27 cellular contexts compared by ENCODE assay signal in the genomic region with DNA sequence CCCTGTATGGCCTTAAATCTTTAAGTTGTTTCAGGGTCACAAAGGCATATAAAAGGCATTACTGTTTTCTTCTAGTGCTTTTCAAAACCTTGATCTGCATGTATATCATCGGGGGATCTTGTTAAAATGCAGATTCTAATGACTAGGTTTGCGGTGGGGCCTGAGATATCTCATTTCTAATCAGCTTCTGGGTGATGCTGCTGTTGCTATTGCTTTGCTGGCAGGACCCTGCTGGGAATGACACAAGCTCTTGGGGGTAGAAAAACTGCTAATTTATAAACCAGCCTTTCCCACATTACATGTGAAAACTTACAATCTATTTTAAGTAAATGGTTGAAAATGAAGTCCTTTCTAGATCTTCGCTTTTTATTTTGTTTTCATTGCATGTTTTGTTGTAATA.
"Had no signal": no experiment of that assay in that cellular context is flagged by ENCODE, and none has a peak within 500 bp of the region (broad histone marks: within the 10 kb centered on the region; RNA-seq: fewer than 3 reads in every experiment).

No MANE protein-coding gene starts in this region.

- H3K4me1 Mint-ChIP-seq: activated CD4-positive, alpha-beta T cell treated with anti-CD3 and anti-CD28 coated beads, Interleukin-2, amount 10 ng/mL, durations not matched to agents 24 days and 14 days; activated naive CD4-positive, alpha-beta T cell treated with anti-CD3 and anti-CD28 coated beads, Interleukin-2, amount 10 ng/mL, durations not matched to agents 7 days and 5 days; activated naive CD8-positive, alpha-beta T cell treated with anti-CD3 and anti-CD28 coated beads, Interleukin-2, amount 10 ng/mL, durations not matched to agents 7 days and 5 days; naive B cell; stimulated activated memory B cell treated with anti-CD40 and anti-IgM and Interleukin-4, amounts not matched to agents 10 μg/mL and 1 μg/mL and 100 μg/mL, for 72 hours; stimulated activated naive CD8-positive, alpha-beta T cell treated with anti-CD3 and anti-CD28 coated beads, Interleukin-15, amount 100 ng/mL, for 72 hours; T-helper 17 cell had no signal

- H3K27me3 ChIP-seq: ascending aorta, brain microvascular endothelial cell, esophagus muscularis mucosa, foreskin keratinocyte, left lung, right lobe of liver, uterus had no signal

- H3K36me3 Mint-ChIP-seq: activated CD4-positive, alpha-beta memory T cell treated with anti-CD3 and anti-CD28 coated beads for 36 hours; activated naive CD4-positive, alpha-beta T cell treated with anti-CD3 and anti-CD28 coated beads, Interleukin-2, amount 10 ng/mL, durations not matched to agents 7 days and 5 days; activated naive CD8-positive, alpha-beta T cell treated with anti-CD3 and anti-CD28 coated beads, Interleukin-2, amount 10 ng/mL, durations not matched to agents 7 days and 5 days; naive B cell; stimulated activated memory B cell treated with anti-CD40 and anti-IgM and Interleukin-4, amounts not matched to agents 10 μg/mL and 1 μg/mL and 100 μg/mL, for 72 hours; type B pancreatic cell had no signal

- H3K4me3 ChIP-seq: ascending aorta, coronary artery, esophagus muscularis mucosa, left lung, lung, right lobe of liver, uterus had no signal

- H3K4me1 ChIP-seq: ascending aorta, esophagus muscularis mucosa, foreskin keratinocyte, left lung, right lobe of liver, uterus had no signal

- DNase-seq: activated CD4-positive, alpha-beta memory T cell treated with anti-CD3 and anti-CD28 coated beads for 36 hours; activated CD4-positive, alpha-beta T cell treated with anti-CD3 and anti-CD28 coated beads, Interleukin-2, amount 10 ng/mL, durations not matched to agents 24 days and 14 days; activated CD4-positive, CD25-positive, alpha-beta regulatory T cell treated with anti-CD3 and anti-CD28 coated beads, Interleukin-2, amount 50 U/mL, for 72 hours; activated CD8-positive, alpha-beta memory T cell treated with anti-CD3 and anti-CD28 coated beads, Interleukin-2, amount 50 U/mL, for 4 hours; activated gamma-delta T cell; activated naive CD4-positive, alpha-beta T cell treated with anti-CD3 and anti-CD28 coated beads, Interleukin-2, amount 10 ng/mL, durations not matched to agents 7 days and 5 days; activated naive CD8-positive, alpha-beta T cell treated with anti-CD3 and anti-CD28 coated beads, Interleukin-2, amount 10 ng/mL, durations not matched to agents 7 days and 5 days; activated T-cell treated with anti-CD3 and anti-CD28 coated beads, Interleukin-2, amount 50 U/mL, for 24 hours; brain microvascular endothelial cell; foreskin keratinocyte; kidney glomerular epithelial cell; left lung; naive B cell; right lobe of liver; stimulated activated CD4-positive, alpha-beta T cell treated with anti-CD3 and anti-CD28 coated beads, Interleukin-4, amount 100 ng/mL, for 4 hours; stimulated activated CD8-positive, alpha-beta memory T cell treated with anti-CD3 and anti-CD28 coated beads, Interleukin-4, amount 100 ng/mL, for 48 hours; stimulated activated naive CD8-positive, alpha-beta T cell treated with anti-CD3 and anti-CD28 coated beads, Interleukin-15, amount 100 ng/mL, for 72 hours; substantia nigra; T-helper 17 cell; uterus had no signal

- H3K9me3 ChIP-seq: ascending aorta, esophagus muscularis mucosa, right lobe of liver, uterus had no signal

- H3K9me3 Mint-ChIP-seq: activated T-cell treated with anti-CD3 and anti-CD28 coated beads, Interleukin-2, amount 50 U/mL, for 24 hours; stimulated activated memory B cell treated with anti-CD40 and anti-IgM and Interleukin-4, amounts not matched to agents 10 μg/mL and 1 μg/mL and 100 μg/mL, for 72 hours; type B pancreatic cell had no signal

- H3K27ac Mint-ChIP-seq: activated CD4-positive, alpha-beta memory T cell treated with anti-CD3 and anti-CD28 coated beads for 36 hours; activated CD4-positive, alpha-beta T cell treated with anti-CD3 and anti-CD28 coated beads, Interleukin-2, amount 10 ng/mL, durations not matched to agents 24 days and 14 days; activated naive CD4-positive, alpha-beta T cell treated with anti-CD3 and anti-CD28 coated beads, Interleukin-2, amount 10 ng/mL, durations not matched to agents 7 days and 5 days; activated naive CD8-positive, alpha-beta T cell treated with anti-CD3 and anti-CD28 coated beads, Interleukin-2, amount 10 ng/mL, durations not matched to agents 7 days and 5 days; activated T-cell treated with anti-CD3 and anti-CD28 coated beads, Interleukin-2, amount 50 U/mL, for 24 hours; stimulated activated memory B cell treated with anti-CD40 and anti-IgM and Interleukin-4, amounts not matched to agents 10 μg/mL and 1 μg/mL and 100 μg/mL, for 72 hours; stimulated activated naive CD8-positive, alpha-beta T cell treated with anti-CD3 and anti-CD28 coated beads, Interleukin-15, amount 100 ng/mL, for 72 hours; T-helper 17 cell had no signal

- H3K4me3 Mint-ChIP-seq: activated CD4-positive, alpha-beta memory T cell treated with anti-CD3 and anti-CD28 coated beads for 36 hours; activated CD4-positive, alpha-beta T cell treated with anti-CD3 and anti-CD28 coated beads, Interleukin-2, amount 10 ng/mL, durations not matched to agents 24 days and 14 days; activated naive CD4-positive, alpha-beta T cell treated with anti-CD3 and anti-CD28 coated beads, Interleukin-2, amount 10 ng/mL, durations not matched to agents 7 days and 5 days; activated naive CD8-positive, alpha-beta T cell treated with anti-CD3 and anti-CD28 coated beads, Interleukin-2, amount 10 ng/mL, durations not matched to agents 7 days and 5 days; activated T-cell treated with anti-CD3 and anti-CD28 coated beads, Interleukin-2, amount 50 U/mL, for 24 hours; neural crest cell; stimulated activated memory B cell treated with anti-CD40 and anti-IgM and Interleukin-4, amounts not matched to agents 10 μg/mL and 1 μg/mL and 100 μg/mL, for 72 hours; stimulated activated naive CD8-positive, alpha-beta T cell treated with anti-CD3 and anti-CD28 coated beads, Interleukin-15, amount 100 ng/mL, for 72 hours; T-helper 17 cell had no signal

- H3K36me3 ChIP-seq: ascending aorta, brain microvascular endothelial cell, esophagus muscularis mucosa, left lung, right lobe of liver, uterus had no signal

- H3K27me3 Mint-ChIP-seq: activated CD4-positive, alpha-beta memory T cell treated with anti-CD3 and anti-CD28 coated beads for 36 hours; activated CD4-positive, alpha-beta T cell treated with anti-CD3 and anti-CD28 coated beads, Interleukin-2, amount 10 ng/mL, durations not matched to agents 24 days and 14 days; activated naive CD4-positive, alpha-beta T cell treated with anti-CD3 and anti-CD28 coated beads, Interleukin-2, amount 10 ng/mL, durations not matched to agents 7 days and 5 days; activated naive CD8-positive, alpha-beta T cell treated with anti-CD3 and anti-CD28 coated beads, Interleukin-2, amount 10 ng/mL, durations not matched to agents 7 days and 5 days; activated T-cell treated with anti-CD3 and anti-CD28 coated beads, Interleukin-2, amount 50 U/mL, for 24 hours; naive B cell; stimulated activated memory B cell treated with anti-CD40 and anti-IgM and Interleukin-4, amounts not matched to agents 10 μg/mL and 1 μg/mL and 100 μg/mL, for 72 hours; stimulated activated naive CD8-positive, alpha-beta T cell treated with anti-CD3 and anti-CD28 coated beads, Interleukin-15, amount 100 ng/mL, for 72 hours; T-helper 17 cell; type B pancreatic cell had no signal

- ATAC-seq: foreskin keratinocyte; left lung; right lobe of liver; stimulated activated memory B cell treated with anti-CD40 and anti-IgM and Interleukin-4, amounts not matched to agents 10 μg/mL and 1 μg/mL and 100 μg/mL, for 72 hours; stimulated activated naive CD8-positive, alpha-beta T cell treated with anti-CD3 and anti-CD28 coated beads, Interleukin-15, amount 100 ng/mL, for 72 hours; T-helper 17 cell had no signal

- H3K27ac ChIP-seq: ascending aorta, brain microvascular endothelial cell, coronary artery, esophagus muscularis mucosa, foreskin keratinocyte, left lung, right lobe of liver, uterus had no signal
